ENCODE assay signal across 2 cellular contexts in the genomic region with DNA sequence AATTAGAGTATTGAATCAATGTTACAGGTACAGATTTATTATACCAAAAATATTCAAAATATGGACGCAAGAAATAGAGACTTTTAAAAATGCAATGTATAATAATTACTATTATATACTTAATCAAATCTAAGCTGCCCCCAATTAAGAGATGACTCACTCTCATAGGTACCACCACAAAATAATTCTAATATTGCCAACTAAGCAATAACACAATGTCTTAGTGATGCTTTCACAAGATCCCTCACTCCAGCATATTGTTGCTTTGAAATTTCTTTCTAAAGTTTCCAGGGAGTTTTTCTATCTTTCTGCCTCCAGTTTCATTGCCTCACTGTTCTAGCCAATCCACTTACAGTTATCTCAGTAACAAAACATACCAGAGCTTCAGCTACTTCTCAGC.
A peak's percentile ranks its signal among the peaks of the same experiment; 100 is the strongest.
TF ChIP-seq lines count a peak whose summit lies in the region.

No MANE protein-coding gene starts in this region.

TF ChIP-seq in HepG2, 621 proteins besides CTCF, POLR2A, EP300 and RAD21:
- TF ChIP-seq DNMT1 (CRISPR knock-in tag; IDR thresholded peaks at IDR 0.05) (no peak), MAFK (conservative IDR thresholded peaks at IDR 0.05 in 1 of 2, IDR thresholded peaks at IDR 0.05 in 1 of 2; ENCODE audit: low read length in 2 of 2) (peak; percentile 69 to 84; a peak in 3 of 4 replicates), ZNF619 (CRISPR knock-in tag; IDR thresholded peaks at IDR 0.05) (no peak), NKX3-1 (CRISPR knock-in tag; IDR thresholded peaks at IDR 0.05) (no peak), KAT7 (CRISPR knock-in tag; IDR thresholded peaks at IDR 0.05; ENCODE audit: borderline replicate concordance) (no peak), ATF7 (IDR thresholded peaks at IDR 0.05) (no peak), ATF7 (CRISPR knock-in tag; IDR thresholded peaks at IDR 0.05) (no peak), MBD4 (IDR thresholded peaks at IDR 0.05; ENCODE audit: borderline replicate concordance, low read length) (no peak), TCF7 (IDR thresholded peaks at IDR 0.05; ENCODE audit: low read depth) (no peak), MAFF (IDR thresholded peaks at IDR 0.05; ENCODE audit: low read depth, low read length) (peak; percentile 84)
- TF ChIP-seq, protein P1, sequence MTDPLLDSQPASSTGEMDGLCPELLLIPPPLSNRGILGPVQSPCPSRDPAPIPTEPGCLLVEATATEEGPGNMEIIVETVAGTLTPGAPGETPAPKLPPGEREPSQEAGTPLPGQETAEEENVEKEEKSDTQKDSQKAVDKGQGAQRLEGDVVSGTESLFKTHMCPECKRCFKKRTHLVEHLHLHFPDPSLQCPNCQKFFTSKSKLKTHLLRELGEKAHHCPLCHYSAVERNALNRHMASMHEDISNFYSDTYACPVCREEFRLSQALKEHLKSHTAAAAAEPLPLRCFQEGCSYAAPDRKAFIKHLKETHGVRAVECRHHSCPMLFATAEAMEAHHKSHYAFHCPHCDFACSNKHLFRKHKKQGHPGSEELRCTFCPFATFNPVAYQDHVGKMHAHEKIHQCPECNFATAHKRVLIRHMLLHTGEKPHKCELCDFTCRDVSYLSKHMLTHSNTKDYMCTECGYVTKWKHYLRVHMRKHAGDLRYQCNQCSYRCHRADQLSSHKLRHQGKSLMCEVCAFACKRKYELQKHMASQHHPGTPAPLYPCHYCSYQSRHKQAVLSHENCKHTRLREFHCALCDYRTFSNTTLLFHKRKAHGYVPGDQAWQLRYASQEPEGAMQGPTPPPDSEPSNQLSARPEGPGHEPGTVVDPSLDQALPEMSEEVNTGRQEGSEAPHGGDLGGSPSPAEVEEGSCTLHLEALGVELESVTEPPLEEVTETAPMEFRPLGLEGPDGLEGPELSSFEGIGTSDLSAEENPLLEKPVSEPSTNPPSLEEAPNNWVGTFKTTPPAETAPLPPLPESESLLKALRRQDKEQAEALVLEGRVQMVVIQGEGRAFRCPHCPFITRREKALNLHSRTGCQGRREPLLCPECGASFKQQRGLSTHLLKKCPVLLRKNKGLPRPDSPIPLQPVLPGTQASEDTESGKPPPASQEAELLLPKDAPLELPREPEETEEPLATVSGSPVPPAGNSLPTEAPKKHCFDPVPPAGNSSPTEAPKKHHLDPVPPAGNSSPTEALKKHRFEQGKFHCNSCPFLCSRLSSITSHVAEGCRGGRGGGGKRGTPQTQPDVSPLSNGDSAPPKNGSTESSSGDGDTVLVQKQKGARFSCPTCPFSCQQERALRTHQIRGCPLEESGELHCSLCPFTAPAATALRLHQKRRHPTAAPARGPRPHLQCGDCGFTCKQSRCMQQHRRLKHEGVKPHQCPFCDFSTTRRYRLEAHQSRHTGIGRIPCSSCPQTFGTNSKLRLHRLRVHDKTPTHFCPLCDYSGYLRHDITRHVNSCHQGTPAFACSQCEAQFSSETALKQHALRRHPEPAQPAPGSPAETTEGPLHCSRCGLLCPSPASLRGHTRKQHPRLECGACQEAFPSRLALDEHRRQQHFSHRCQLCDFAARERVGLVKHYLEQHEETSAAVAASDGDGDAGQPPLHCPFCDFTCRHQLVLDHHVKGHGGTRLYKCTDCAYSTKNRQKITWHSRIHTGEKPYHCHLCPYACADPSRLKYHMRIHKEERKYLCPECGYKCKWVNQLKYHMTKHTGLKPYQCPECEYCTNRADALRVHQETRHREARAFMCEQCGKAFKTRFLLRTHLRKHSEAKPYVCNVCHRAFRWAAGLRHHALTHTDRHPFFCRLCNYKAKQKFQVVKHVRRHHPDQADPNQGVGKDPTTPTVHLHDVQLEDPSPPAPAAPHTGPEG (CRISPR knock-in tag; IDR thresholded peaks at IDR 0.05) = no peak
- TF ChIP-seq, protein P2, sequence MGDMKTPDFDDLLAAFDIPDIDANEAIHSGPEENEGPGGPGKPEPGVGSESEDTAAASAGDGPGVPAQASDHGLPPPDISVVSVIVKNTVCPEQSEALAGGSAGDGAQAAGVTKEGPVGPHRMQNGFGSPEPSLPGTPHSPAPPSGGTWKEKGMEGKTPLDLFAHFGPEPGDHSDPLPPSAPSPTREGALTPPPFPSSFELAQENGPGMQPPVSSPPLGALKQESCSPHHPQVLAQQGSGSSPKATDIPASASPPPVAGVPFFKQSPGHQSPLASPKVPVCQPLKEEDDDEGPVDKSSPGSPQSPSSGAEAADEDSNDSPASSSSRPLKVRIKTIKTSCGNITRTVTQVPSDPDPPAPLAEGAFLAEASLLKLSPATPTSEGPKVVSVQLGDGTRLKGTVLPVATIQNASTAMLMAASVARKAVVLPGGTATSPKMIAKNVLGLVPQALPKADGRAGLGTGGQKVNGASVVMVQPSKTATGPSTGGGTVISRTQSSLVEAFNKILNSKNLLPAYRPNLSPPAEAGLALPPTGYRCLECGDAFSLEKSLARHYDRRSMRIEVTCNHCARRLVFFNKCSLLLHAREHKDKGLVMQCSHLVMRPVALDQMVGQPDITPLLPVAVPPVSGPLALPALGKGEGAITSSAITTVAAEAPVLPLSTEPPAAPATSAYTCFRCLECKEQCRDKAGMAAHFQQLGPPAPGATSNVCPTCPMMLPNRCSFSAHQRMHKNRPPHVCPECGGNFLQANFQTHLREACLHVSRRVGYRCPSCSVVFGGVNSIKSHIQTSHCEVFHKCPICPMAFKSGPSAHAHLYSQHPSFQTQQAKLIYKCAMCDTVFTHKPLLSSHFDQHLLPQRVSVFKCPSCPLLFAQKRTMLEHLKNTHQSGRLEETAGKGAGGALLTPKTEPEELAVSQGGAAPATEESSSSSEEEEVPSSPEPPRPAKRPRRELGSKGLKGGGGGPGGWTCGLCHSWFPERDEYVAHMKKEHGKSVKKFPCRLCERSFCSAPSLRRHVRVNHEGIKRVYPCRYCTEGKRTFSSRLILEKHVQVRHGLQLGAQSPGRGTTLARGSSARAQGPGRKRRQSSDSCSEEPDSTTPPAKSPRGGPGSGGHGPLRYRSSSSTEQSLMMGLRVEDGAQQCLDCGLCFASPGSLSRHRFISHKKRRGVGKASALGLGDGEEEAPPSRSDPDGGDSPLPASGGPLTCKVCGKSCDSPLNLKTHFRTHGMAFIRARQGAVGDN (CRISPR knock-in tag; IDR thresholded peaks at IDR 0.05) = no peak

TF ChIP-seq in endothelial cell of umbilical vein, 7 proteins besides CTCF, POLR2A, EP300 and RAD21:
- TF ChIP-seq MYC (IDR thresholded peaks at IDR 0.05; ENCODE audit: low read depth, low read length) (no peak), EZH2 (IDR thresholded peaks at IDR 0.05; ENCODE audit: borderline replicate concordance, low read depth, low read length, severe bottlenecking) (no peak), JUN (IDR thresholded peaks at IDR 0.05; ENCODE audit: borderline replicate concordance, insufficient read depth, insufficient read length, low read depth) (no peak), POLR2AphosphoS5 (IDR thresholded peaks at IDR 0.05; ENCODE audit: insufficient read depth, low read depth, low read length) (no peak), GATA2 (IDR thresholded peaks at IDR 0.05; ENCODE audit: insufficient read depth, insufficient read length, low read depth, low read length) (no peak), FOS (IDR thresholded peaks at IDR 0.05; ENCODE audit: borderline replicate concordance, insufficient read depth, low read length) (no peak)
- TF ChIP-seq, protein P3, sequence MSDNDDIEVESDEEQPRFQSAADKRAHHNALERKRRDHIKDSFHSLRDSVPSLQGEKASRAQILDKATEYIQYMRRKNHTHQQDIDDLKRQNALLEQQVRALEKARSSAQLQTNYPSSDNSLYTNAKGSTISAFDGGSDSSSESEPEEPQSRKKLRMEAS (IDR thresholded peaks at IDR 0.05; ENCODE audit: insufficient read depth, insufficient read length) = no peak
